In genomic region chr11:120720760-120721159, GRCh38 we compare ENCODE assay signal across 33 cellular contexts.
A peak's percentile ranks its signal among the peaks of the same experiment; 100 is the strongest.
DNase-seq lines count a peak whose midpoint lies in the region; ATAC-seq, FAIRE-seq and TF ChIP-seq lines count a peak whose summit lies in the region.
"Had no signal": no experiment of that assay in that cellular context is flagged by ENCODE, and none has a peak within 500 bp of the region (broad histone marks: within the 10 kb centered on the region; RNA-seq: fewer than 3 reads in every experiment).

No MANE protein-coding gene starts in this region.

- WGBS in GM12878 (ENCODE audit: insufficient coverage, insufficient replicate concordance, low lambda C conversion rate, missing lambda C conversion rate): 7% methylated on average over 1 of the region's 1 CpG
- WGBS in K562 (ENCODE audit: insufficient coverage, low coverage, missing lambda C conversion rate): 6% methylated on average over 1 of the region's 1 CpG

- FAIRE-seq in GM12878 (lab: Jason Lieb, UNC) (no peak), K562 (lab: Jason Lieb, UNC) (no peak)
- FAIRE-seq: A204.1, A549, D721Med had no signal

- H3K9me3 ChIP-seq in GM12878 (replicated peaks; ENCODE audit: control insufficient read depth, insufficient read depth, low read length) (no peaks in the 10 kb centered on the region; the same call in 2 of the 3 replicates), K562 (replicated peaks; ENCODE audit: control insufficient read depth, insufficient read depth, low read depth, low read length) (no peaks in the 10 kb centered on the region)
- H3K9me3 ChIP-seq: A549, BE2C had no signal

- H3K27ac ChIP-seq in GM12878 (ENCODE audit: control insufficient read depth, insufficient read depth) (no peak overlapping the region), K562 (ENCODE audit: extremely low read depth, low read depth, low read length) (no peak overlapping the region)
- H3K27ac ChIP-seq: 22Rv1; A549; BLaER1; BLaER1 treated with 17β-estradiol and CSF1 and Interleukin-3, amounts not matched to agents 10 nM and 100 nM; C4-2B had no signal

- H2AFZ ChIP-seq in GM12878 (ENCODE audit: control insufficient read depth, low read depth, low read length): no peak overlapping the region
- no peak overlapping the region for H2AFZ ChIP-seq in K562 (ENCODE audit: low read depth, low read length)

- POLR2A ChIA-PET in GM12878 (lab: Charles Lee): no interaction called here
- POLR2A ChIA-PET in K562 (lab: Yijun Ruan, JAX): interaction anchor here (0.6 kb wide), 1 partner anchor 211 kb away, joined by 3 read pairs; no protein-coding TSS in a partner anchor
- POLR2A ChIA-PET in activated CD8-positive, alpha-beta T cell treated with anti-CD3 and anti-CD28 coated beads, Interleukin-2, amount 10 ng/mL, durations not matched to agents 7 days and 5 days (lab: Charles Lee): no interaction called here

- H4K20me1 ChIP-seq in GM12878 (ENCODE audit: control insufficient read depth, insufficient read depth): no peaks in the 10 kb centered on the region
- H4K20me1 ChIP-seq in K562 (replicated peaks; ENCODE audit: control insufficient read depth, insufficient read depth, low read length): no peaks in the 10 kb centered on the region
- H4K20me1 ChIP-seq: BLaER1; BLaER1 treated with 17β-estradiol and CSF1 and Interleukin-3, amounts not matched to agents 10 nM and 100 nM had no signal

- H3K4me2 ChIP-seq in GM12878 (ENCODE audit: control insufficient read depth, insufficient read depth): no peak overlapping the region
- no peak overlapping the region for H3K4me2 ChIP-seq in K562 (ENCODE audit: insufficient read depth, low read length)
- H3K4me2 ChIP-seq: A549; BLaER1; BLaER1 treated with 17β-estradiol and CSF1 and Interleukin-3, amounts not matched to agents 10 nM and 100 nM had no signal

- BruUV-seq in GM12878 (replicated peaks; lab: Mats Ljungman, UMichigan) (no TSS peak), K562 (replicated peaks; lab: Mats Ljungman, UMichigan) (no TSS peak)

- no peaks in the 10 kb centered on the region for H3K36me3 Mint-ChIP-seq in activated CD8-positive, alpha-beta T cell treated with anti-CD3 and anti-CD28 coated beads, Interleukin-2, amount 10 ng/mL, durations not matched to agents 7 days and 5 days (ENCODE audit: low read depth)
- H3K36me3 Mint-ChIP-seq: CD14-positive monocyte; CD4-positive, alpha-beta memory T cell; CD4-positive, CD25-positive, alpha-beta regulatory T cell; CD8-positive, alpha-beta memory T cell; CD8-positive, alpha-beta T cell had no signal

- no peak overlapping the region for H3K4me3 Mint-ChIP-seq in activated CD8-positive, alpha-beta T cell treated with anti-CD3 and anti-CD28 coated beads, Interleukin-2, amount 10 ng/mL, durations not matched to agents 7 days and 5 days
- H3K4me3 Mint-ChIP-seq: B cell; CD14-positive monocyte; CD4-positive, alpha-beta memory T cell; CD4-positive, alpha-beta T cell; CD4-positive, CD25-positive, alpha-beta regulatory T cell; CD8-positive, alpha-beta memory T cell; CD8-positive, alpha-beta T cell had no signal

- in situ Hi-C loops in GM12878 (cut with MboI) (no loop called here), K562 (cut with MboI) (no loop called here)

- no peak overlapping the region for H3K27ac Mint-ChIP-seq in activated CD8-positive, alpha-beta T cell treated with anti-CD3 and anti-CD28 coated beads, Interleukin-2, amount 10 ng/mL, durations not matched to agents 7 days and 5 days
- H3K27ac Mint-ChIP-seq: B cell; CD14-positive monocyte; CD4-positive, alpha-beta memory T cell; CD4-positive, alpha-beta T cell; CD8-positive, alpha-beta T cell had no signal

- SMC1A ChIA-PET in GM12878 (lab: Charles Lee; ENCODE audit: uncharacterized antibody, unreplicated experiment): interaction anchor here (1.0 to 2.5 kb wide), 7 partner anchors 10 to 202 kb away, joined by 3 to 7 read pairs (median 5); no protein-coding TSS in a partner anchor

- TF ChIP-seq CTCF in GM12878 (IDR thresholded peaks at IDR 0.05 in 2 of 3, conservative IDR thresholded peaks at IDR 0.05 in 1 of 3; ENCODE audit: control insufficient read depth in 2 of 3, extremely low read depth in 1 of 3, insufficient read depth in 1 of 3, low read depth in 3 of 3, low read length in 3 of 3) (no peak), K562 (IDR thresholded peaks at IDR 0.05 in 2 of 3, conservative IDR thresholded peaks at IDR 0.05 in 1 of 3; ENCODE audit: insufficient read depth in 2 of 3, low read depth in 1 of 3, low read length in 3 of 3) (no peak)

- no peak for TF ChIP-seq POLR2A in GM12878 (IDR thresholded peaks at IDR 0.05; ENCODE audit: low read depth, low read length)
- no peak for TF ChIP-seq POLR2A in K562 (conservative IDR thresholded peaks at IDR 0.05)

- intact Hi-C loops in GM12878 (cut with micrococcal nuclease; ENCODE audit: unreplicated experiment) (no loop called here), K562 (cut with micrococcal nuclease) (no loop called here)

- no peak for TF ChIP-seq EP300 in GM12878 (IDR thresholded peaks at IDR 0.05; ENCODE audit: borderline replicate concordance in 1 of 2, control insufficient read depth in 1 of 2, low read depth in 2 of 2, low read length in 2 of 2)
- no peak for TF ChIP-seq EP300 in K562 (IDR thresholded peaks at IDR 0.05; ENCODE audit: low read length)

- ATAC-seq in GM12878 (no peak), K562 (no peak)
- no peak for ATAC-seq in activated CD8-positive, alpha-beta T cell treated with anti-CD3 and anti-CD28 coated beads, Interleukin-2, amount 10 ng/mL, durations not matched to agents 7 days and 5 days
- ATAC-seq: A549; CD8-positive, alpha-beta T cell had no signal

- H3K27me3 Mint-ChIP-seq in activated CD8-positive, alpha-beta T cell treated with anti-CD3 and anti-CD28 coated beads, Interleukin-2, amount 10 ng/mL, durations not matched to agents 7 days and 5 days (ENCODE audit: low read depth): peaks cover 12% of the 10 kb centered on the region

- no peaks in the 10 kb centered on the region for H3K4me1 ChIP-seq in GM12878 (ENCODE audit: control insufficient read depth, insufficient read depth, low read length)
- no peaks in the 10 kb centered on the region for H3K4me1 ChIP-seq in K562 (replicated peaks in 1 of 2; ENCODE audit: control insufficient read depth in 2 of 2, insufficient read depth in 2 of 2, low read length in 2 of 2)
- H3K4me1 ChIP-seq: A549, BE2C, Caco-2 had no signal

- DNase-seq in GM12878 (ENCODE audit: low read depth, low spot score) (no peak), K562 (ENCODE audit: extremely low read depth in 1 of 4, low spot score in 3 of 4) (no peak), NCI-H748 treated with DMSO at 0.1 percent for 48 hours (lab: John Stamatoyannopoulos, UW) (no peak)
- no peak for DNase-seq in activated CD8-positive, alpha-beta T cell treated with anti-CD3 and anti-CD28 coated beads, Interleukin-2, amount 10 ng/mL, durations not matched to agents 7 days and 5 days
- DNase-seq: 8988T; ACHN; AML-193; BE2C; C1 segment of cervical spinal cord; Caco-2; Calu3; CD4-positive, alpha-beta memory T cell; CD4-positive, alpha-beta T cell; CD4-positive, CD25-positive, alpha-beta regulatory T cell; CD8-positive, alpha-beta memory T cell; CD8-positive, alpha-beta T cell; COR-L47; DMS 273 treated with DMSO at 0.1 percent for 48 hours; DMS153; DMS53; DMS79; DMS79 treated with DMSO at 0.1 percent for 48 hours; DND-41; EL had no signal

- H3K4me1 Mint-ChIP-seq in activated CD8-positive, alpha-beta T cell treated with anti-CD3 and anti-CD28 coated beads, Interleukin-2, amount 10 ng/mL, durations not matched to agents 7 days and 5 days (ENCODE audit: low read depth): no peaks in the 10 kb centered on the region
- H3K4me1 Mint-ChIP-seq: B cell; CD14-positive monocyte; CD4-positive, alpha-beta memory T cell; CD4-positive, CD25-positive, alpha-beta regulatory T cell; CD8-positive, alpha-beta memory T cell had no signal

- no peaks in the 10 kb centered on the region for H3K9me3 Mint-ChIP-seq in activated CD8-positive, alpha-beta T cell treated with anti-CD3 and anti-CD28 coated beads, Interleukin-2, amount 10 ng/mL, durations not matched to agents 7 days and 5 days (ENCODE audit: insufficient read depth)
- H3K9me3 Mint-ChIP-seq: CD4-positive, alpha-beta T cell; CD8-positive, alpha-beta T cell had no signal

- H3K36me3 ChIP-seq in GM12878 (ENCODE audit: control insufficient read depth in 2 of 2, insufficient read depth in 2 of 2, low read length in 1 of 2): no peaks in the 10 kb centered on the region
- no peaks in the 10 kb centered on the region for H3K36me3 ChIP-seq in K562 (ENCODE audit: control insufficient read depth, insufficient read depth, low read length)
- H3K36me3 ChIP-seq: BE2C; BLaER1; BLaER1 treated with 17β-estradiol and CSF1 and Interleukin-3, amounts not matched to agents 10 nM and 100 nM had no signal

- H3K4me3 ChIP-seq in GM12878: no peak overlapping the region
- H3K4me3 ChIP-seq in K562: no peak overlapping the region
- H3K4me3 ChIP-seq: A549; BLaER1; BLaER1 treated with 17β-estradiol and CSF1 and Interleukin-3, amounts not matched to agents 10 nM and 100 nM had no signal

- H3K9ac ChIP-seq in GM12878 (ENCODE audit: control insufficient read depth, insufficient read depth, low read length): no peak overlapping the region
- H3K9ac ChIP-seq in K562 (ENCODE audit: insufficient read depth in 1 of 2, low read depth in 2 of 2, low read length in 2 of 2): no peak overlapping the region
- H3K9ac ChIP-seq: BLaER1; BLaER1 treated with 17β-estradiol and CSF1 and Interleukin-3, amounts not matched to agents 10 nM and 100 nM had no signal

- H3K79me2 ChIP-seq in GM12878 (ENCODE audit: control insufficient read depth, insufficient read depth, low read length) (no peaks in the 10 kb centered on the region), K562 (ENCODE audit: control insufficient read depth, insufficient read depth, low read length) (no peaks in the 10 kb centered on the region)

- CTCF ChIA-PET in GM12878 (lab: Yijun Ruan, JAX) (interaction anchor here (1.1 to 2.9 kb wide), 2 partner anchors 35 to 82 kb away, joined by 4 to 20 read pairs; no protein-coding TSS in a partner anchor), K562 (lab: Yijun Ruan, JAX; ENCODE audit: low intra/inter-chr PET ratio) (no interaction called here)
- CTCF ChIA-PET in activated CD8-positive, alpha-beta T cell treated with anti-CD3 and anti-CD28 coated beads, Interleukin-2, amount 10 ng/mL, durations not matched to agents 7 days and 5 days (lab: Charles Lee): no interaction called here

- TF ChIP-seq RAD21 in GM12878 (IDR thresholded peaks at IDR 0.05; ENCODE audit: insufficient read depth, low read depth, low read length) (no peak), K562 (CRISPR knock-in tag; conservative IDR thresholded peaks at IDR 0.05 in 1 of 2, IDR thresholded peaks at IDR 0.05 in 1 of 2) (no peak)

- RAD21 ChIA-PET in GM12878 (lab: Charles Lee; ENCODE audit: unreplicated experiment): no interaction called here

- H3K27me3 ChIP-seq in GM12878 (replicated peaks in 1 of 2; ENCODE audit: control insufficient read depth in 2 of 2, insufficient read depth in 2 of 2, low read length in 1 of 2) (no peaks in the 10 kb centered on the region), K562 (ENCODE audit: control insufficient read depth in 2 of 2, insufficient read depth in 2 of 2, low read length in 2 of 2) (peaks cover 7 to 28% of the 10 kb centered on the region in 2 experiments; a peak in 3 of 5 replicates)
- H3K27me3 ChIP-seq: BE2C; BLaER1; BLaER1 treated with 17β-estradiol and CSF1 and Interleukin-3, amounts not matched to agents 10 nM and 100 nM had no signal

- no peaks in the 10 kb centered on the region for H3K9me1 ChIP-seq in K562 (ENCODE audit: control insufficient read depth, insufficient read depth, low read length)

TF ChIP-seq in K562, 482 proteins besides CTCF, POLR2A, EP300 and RAD21 (continues in another document):
- TF ChIP-seq ZNF24 (IDR thresholded peaks at IDR 0.05): peak; percentile 64; the same call in 1 of the 2 replicates

Comparison
In these comparisons a context has a peak if more than half of its experiments do, and no peak if none do; other contexts are left out.
1. Of the 99 proteins assayed by ChIP-seq in both K562 and GM12878: peak only in K562: none; only in GM12878: none; in both: ZNF24; in neither: 98.